ENCODE assay signal across 20 cellular contexts in genomic region chr18:72376256-72376655, GRCh38.
A peak's percentile ranks its signal among the peaks of the same experiment; 100 is the strongest.
DNase-seq lines count a peak whose midpoint lies in the region; ATAC-seq, FAIRE-seq and TF ChIP-seq lines count a peak whose summit lies in the region.
"Had no signal": no experiment of that assay in that cellular context is flagged by ENCODE, and none has a peak within 500 bp of the region (broad histone marks: within the 10 kb centered on the region; RNA-seq: fewer than 3 reads in every experiment).

No MANE protein-coding gene starts in this region.

- H3K27me3 Mint-ChIP-seq in HFFc6 (ENCODE audit: insufficient read depth), result no peaks in the 10 kb centered on the region
- H3K27me3 Mint-ChIP-seq: CD4-positive, alpha-beta memory T cell had no signal

- FAIRE-seq in RCC 7860 (lab: Jason Lieb, UNC), result no peak

- in situ Hi-C loops in KBM-7 (cut with MboI; ENCODE audit: low pct_unique_long_range_greater_than_20kb, low sequenced_read_pairs), result no loop called here

- H3K27ac Mint-ChIP-seq in HFFc6, result no peak overlapping the region
- H3K27ac Mint-ChIP-seq: CD4-positive, alpha-beta memory T cell; GM23338; T-helper 1 cell treated with Interleukin-12 subunit alpha and Interleukin-12 subunit beta and Interleukin-4 antibody, amounts not matched to agents 30 μg/mL and 1 μg/mL, for 36 hours had no signal

- no peak overlapping the region for H3K4me3 Mint-ChIP-seq in HFFc6
- H3K4me3 Mint-ChIP-seq: CD4-positive, alpha-beta memory T cell; GM23338; T-helper 1 cell treated with Interleukin-12 subunit alpha and Interleukin-12 subunit beta and Interleukin-4 antibody, amounts not matched to agents 30 μg/mL and 1 μg/mL, for 36 hours had no signal

- H3K36me3 Mint-ChIP-seq in HFFc6 (ENCODE audit: low read depth), result no peaks in the 10 kb centered on the region; the same call in 1 of the 2 replicates
- H3K36me3 Mint-ChIP-seq: CD4-positive, alpha-beta memory T cell had no signal

- DNase-seq in A172 (ENCODE audit: low spot score), result peak; percentile 5
- peak; percentile 12 for DNase-seq in RCC 7860 (ENCODE audit: low spot score)
- DNase-seq in fibroblast of gingiva (ENCODE audit: low read depth), result peak; percentile 11
- DNase-seq in KBM-7, result no peak
- DNase-seq in NCI-H1436 treated with DMSO at 0.1 percent for 48 hours (lab: John Stamatoyannopoulos, UW), result no peak
- no peak for DNase-seq in stimulated activated naive CD4-positive, alpha-beta T cell (lab: John Stamatoyannopoulos, UW)
- DNase-seq in HFFc6, result no peak
- DNase-seq: CD4-positive, alpha-beta memory T cell; DMS79; HCEC 1CT; NCI-H1048; NCI-H1436; NCI-H2029 treated with DMSO at 0.1 percent for 48 hours; NCI-H2171 treated with DMSO at 0.1 percent for 48 hours; NCI-H446; NCI-H526 treated with DMSO at 0.1 percent for 48 hours; SIG-M5 had no signal

- no peaks in the 10 kb centered on the region for H3K4me1 Mint-ChIP-seq in HFFc6 (ENCODE audit: low read depth)
- H3K4me1 Mint-ChIP-seq: CD4-positive, alpha-beta memory T cell; GM23338 had no signal

- peaks cover 44% of the 10 kb centered on the region for H3K9me3 Mint-ChIP-seq in HFFc6
- H3K9me3 Mint-ChIP-seq: T-helper 1 cell treated with Interleukin-12 subunit alpha and Interleukin-12 subunit beta and Interleukin-4 antibody, amounts not matched to agents 30 μg/mL and 1 μg/mL, for 36 hours had no signal

- peak; percentile 45 for ATAC-seq in HG02852 (IDR thresholded peaks at IDR 0.05; ENCODE audit: unreplicated experiment)
- ATAC-seq: GM23338 had no signal

- no peak for TF ChIP-seq CTCF in HFFc6 (IDR thresholded peaks at IDR 0.05)

Comparison
In these comparisons a context has a peak if more than half of its experiments do, and no peak if none do; other contexts are left out.
1. DNase-seq: peak in A172 (single experiment), RCC 7860 (single experiment) and fibroblast of gingiva (single experiment); none in KBM-7 (single experiment), NCI-H1436 treated with DMSO at 0.1 percent for 48 hours (single experiment), stimulated activated naive CD4-positive, alpha-beta T cell (0 of 6) and HFFc6 (single experiment).